ENCODE assay signal across 23 cellular contexts in the genomic region with DNA sequence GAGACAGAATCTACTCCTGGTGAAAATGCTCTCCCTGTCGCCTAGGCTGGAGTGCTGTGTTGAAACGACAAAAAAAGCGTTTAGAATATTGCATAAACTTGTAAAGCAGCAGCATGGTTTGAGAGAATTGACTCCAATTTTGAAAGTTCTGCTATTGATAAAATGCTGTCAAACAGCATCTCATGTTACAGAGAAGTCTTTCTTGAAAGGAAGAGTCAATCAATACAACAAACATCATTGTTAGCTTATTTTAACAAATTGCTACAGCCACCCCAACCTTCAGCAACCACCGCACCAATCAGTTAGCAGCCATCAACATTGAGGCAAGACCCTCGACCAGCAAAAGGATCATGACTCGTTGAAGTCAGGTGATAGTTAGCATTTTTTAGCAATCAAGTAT.
"Had no signal": no experiment of that assay in that cellular context is flagged by ENCODE, and none has a peak within 500 bp of the region (broad histone marks: within the 10 kb centered on the region; RNA-seq: fewer than 3 reads in every experiment).

No MANE protein-coding gene starts in this region.

- H3K36me3 ChIP-seq: neural progenitor cell, ovary, spleen, stomach, thoracic aorta, thyroid gland, tibial nerve, upper lobe of left lung, vagina had no signal

- H2AFZ ChIP-seq: neural progenitor cell had no signal

- H3K4me3 ChIP-seq: neural progenitor cell, ovary, psoas muscle, skin epidermis, smooth muscle cell, spleen, stomach, thoracic aorta, thyroid gland, tibial nerve, upper lobe of left lung, vagina had no signal

- H3K9me3 ChIP-seq: ovary, psoas muscle, spleen, stomach, thoracic aorta, thyroid gland, tibial nerve, upper lobe of left lung, vagina had no signal

- H3K27ac ChIP-seq: neural progenitor cell, ovary, psoas muscle, skin epidermis, spleen, stomach, thoracic aorta, thyroid gland, tibial nerve, upper lobe of left lung, vagina had no signal

- H3K27me3 ChIP-seq: neural progenitor cell, ovary, spleen, stomach, thyroid gland, tibial nerve, upper lobe of left lung, vagina had no signal

- H3K4me2 ChIP-seq: neural progenitor cell, smooth muscle cell had no signal

- DNase-seq: naive B cell; natural killer cell; occipital lobe; ovary; psoas muscle; right cardiac atrium; spleen; stimulated activated CD4-positive, alpha-beta T cell treated with anti-CD3 and anti-CD28 coated beads, Interleukin-12 subunit alpha, Interleukin-12 subunit beta, amount 100 ng/mL, for 4 hours; stimulated activated CD4-positive, alpha-beta T cell treated with anti-CD3 and anti-CD28 coated beads, Interleukin-1b, Interleukin-23, amount 100 ng/mL, for 48 hours; stimulated activated CD4-positive, alpha-beta T cell treated with anti-CD3 and anti-CD28 coated beads, Interleukin-4, amount 100 ng/mL, for 1 hour; stimulated activated CD4-positive, alpha-beta T cell treated with anti-CD3 and anti-CD28 coated beads, Interleukin-4, amount 100 ng/mL, for 4 hours; stimulated activated CD8-positive, alpha-beta memory T cell treated with anti-CD3 and anti-CD28 coated beads, Interleukin-4, amount 100 ng/mL, for 48 hours; stimulated activated naive CD4-positive, alpha-beta T cell; stomach; thyroid gland; trophoblast cell; upper lobe of left lung had no signal

- H3K9ac ChIP-seq: neural progenitor cell had no signal
